Comparison of ENCODE assay signal across 1 cellular context in genomic region chr10:119030421-119031250, GRCh38.
TF ChIP-seq lines count a peak whose summit lies in the region.

No MANE protein-coding gene starts in this region.

TF ChIP-seq in K562, 482 proteins besides CTCF, POLR2A, EP300 and RAD21 (continued from another document and continues in another):
- TF ChIP-seq IRF1 (CRISPR knock-in tag; IDR thresholded peaks at IDR 0.05; ENCODE audit: borderline replicate concordance) (no peak), HMBOX1 (IDR thresholded peaks at IDR 0.05) (no peak), ELF1 (tag; IDR thresholded peaks at IDR 0.05) (no peak), ZZZ3 (IDR thresholded peaks at IDR 0.05) (no peak), ZNF311 (CRISPR knock-in tag; IDR thresholded peaks at IDR 0.05) (no peak), CREB3L1 (IDR thresholded peaks at IDR 0.05; ENCODE audit: borderline replicate concordance, low read depth) (0 out of 2 replicates have a peak, but pooled peaks have one; percentile 34), IRF9 (tag; IDR thresholded peaks at IDR 0.05) (no peak), ZNF449 (CRISPR knock-in tag; IDR thresholded peaks at IDR 0.05) (no peak), RFX5 (IDR thresholded peaks at IDR 0.05; ENCODE audit: low read depth, low read length) (no peak), ZNF133 (CRISPR knock-in tag; IDR thresholded peaks at IDR 0.05) (no peak), ZNF124 (CRISPR knock-in tag; IDR thresholded peaks at IDR 0.05) (no peak), BRD4 (IDR thresholded peaks at IDR 0.05) (no peak), DMBX1 (CRISPR knock-in tag; IDR thresholded peaks at IDR 0.05; ENCODE audit: borderline replicate concordance) (no peak), NR2C1 (IDR thresholded peaks at IDR 0.05) (no peak), NR2C1 (tag; IDR thresholded peaks at IDR 0.05) (no peak), PREB (CRISPR knock-in tag; IDR thresholded peaks at IDR 0.05) (no peak), ZNF347 (CRISPR knock-in tag; IDR thresholded peaks at IDR 0.05; ENCODE audit: low read depth) (no peak), TCF7 (IDR thresholded peaks at IDR 0.05; ENCODE audit: borderline replicate concordance) (no peak), ELF2 (CRISPR knock-in tag; IDR thresholded peaks at IDR 0.05) (no peak), NR2C2 (CRISPR knock-in tag; IDR thresholded peaks at IDR 0.05) (no peak), NR2C2 (tag; IDR thresholded peaks at IDR 0.05) (no peak), TBL1XR1 (IDR thresholded peaks at IDR 0.05; ENCODE audit: low read length in 2 of 2) (no peak), ZBTB8A (IDR thresholded peaks at IDR 0.05; ENCODE audit: partially characterized antibody) (no peak), HBP1 (CRISPR knock-in tag; IDR thresholded peaks at IDR 0.05) (no peak), POLR2G (IDR thresholded peaks at IDR 0.05; ENCODE audit: low read depth, low read length) (peak; percentile 69), NONO (IDR thresholded peaks at IDR 0.05; ENCODE audit: low read depth in 2 of 2, low read length in 1 of 2) (no peak), POLR3G (IDR thresholded peaks at IDR 0.05; ENCODE audit: extremely low read depth, insufficient read length, insufficient replicate concordance) (no peak), RBM22 (IDR thresholded peaks at IDR 0.05; ENCODE audit: low read depth, low read length, poor library complexity, severe bottlenecking) (peak; percentile 59), ZFP30 (CRISPR knock-in tag; IDR thresholded peaks at IDR 0.05; ENCODE audit: borderline replicate concordance) (no peak), PBX2 (CRISPR knock-in tag; IDR thresholded peaks at IDR 0.05; ENCODE audit: low read depth) (no peak), PBX2 (tag; conservative IDR thresholded peaks at IDR 0.05; ENCODE audit: low read depth) (no peak), HMGN3 (IDR thresholded peaks at IDR 0.05; ENCODE audit: borderline replicate concordance, extremely low read depth, insufficient read length, low read depth, low read length) (peak; percentile 35), MYC (IDR thresholded peaks at IDR 0.05; ENCODE audit: low read depth, low read length) (peak; percentile 52; the same call in 1 of the 2 replicates), MYC (CRISPR knock-in tag; IDR thresholded peaks at IDR 0.05; ENCODE audit: borderline replicate concordance, low read depth) (no peak), SMARCB1 (IDR thresholded peaks at IDR 0.05; ENCODE audit: insufficient read length, low read depth) (no peak), CBX3 (IDR thresholded peaks at IDR 0.05; ENCODE audit: borderline replicate concordance in 1 of 2, low read length in 2 of 2) (no peak), HOXB6 (CRISPR knock-in tag; IDR thresholded peaks at IDR 0.05; ENCODE audit: borderline replicate concordance) (no peak), SIN3A (IDR thresholded peaks at IDR 0.05; ENCODE audit: borderline replicate concordance in 2 of 2, control insufficient read depth in 1 of 2, low read depth in 2 of 2, low read length in 2 of 2) (peak in 1 of 2 experiments; percentile 45; a peak in 1 of 4 replicates), NFIC (IDR thresholded peaks at IDR 0.05) (0 out of 2 replicates have a peak, but pooled peaks have one; percentile 12), BHLHE40 (IDR thresholded peaks at IDR 0.05; ENCODE audit: low read length) (peak; percentile 83), FUS (optimal IDR thresholded peaks at IDR 0.05; ENCODE audit: low read depth, low read length) (no peak), FOXA1 (IDR thresholded peaks at IDR 0.05; ENCODE audit: borderline replicate concordance) (no peak), POLR2B (IDR thresholded peaks at IDR 0.05; ENCODE audit: low read depth, partially characterized antibody) (peak; percentile 21), RHOXF2B (CRISPR knock-in tag; conservative IDR thresholded peaks at IDR 0.05) (no peak), KDM2B (CRISPR knock-in tag; IDR thresholded peaks at IDR 0.05) (no peak), FOXP1 (CRISPR knock-in tag; IDR thresholded peaks at IDR 0.05) (0 out of 2 replicates have a peak, but pooled peaks have one; percentile 68), ZNF76 (CRISPR knock-in tag; IDR thresholded peaks at IDR 0.05; ENCODE audit: borderline replicate concordance) (no peak), ZNF263 (CRISPR knock-in tag; IDR thresholded peaks at IDR 0.05; ENCODE audit: borderline replicate concordance) (no peak), ZBTB9 (CRISPR knock-in tag; IDR thresholded peaks at IDR 0.05) (no peak), DNMT1 (IDR thresholded peaks at IDR 0.05) (no peak), PHF20 (IDR thresholded peaks at IDR 0.05; ENCODE audit: partially characterized antibody) (no peak), CTBP1 (IDR thresholded peaks at IDR 0.05; ENCODE audit: borderline replicate concordance) (peak; percentile 52; the same call in 1 of the 2 replicates), CBFB (CRISPR knock-in tag; IDR thresholded peaks at IDR 0.05) (no peak), ATF3 (IDR thresholded peaks at IDR 0.05) (no peak), ATF3 (CRISPR knock-in tag; conservative IDR thresholded peaks at IDR 0.05) (no peak), MAZ (CRISPR knock-in tag; conservative IDR thresholded peaks at IDR 0.05 in 1 of 2, IDR thresholded peaks at IDR 0.05 in 1 of 2) (no peak), PHB (CRISPR knock-in tag; IDR thresholded peaks at IDR 0.05) (no peak), LEF1 (IDR thresholded peaks at IDR 0.05) (no peak)
